In the genomic region with DNA sequence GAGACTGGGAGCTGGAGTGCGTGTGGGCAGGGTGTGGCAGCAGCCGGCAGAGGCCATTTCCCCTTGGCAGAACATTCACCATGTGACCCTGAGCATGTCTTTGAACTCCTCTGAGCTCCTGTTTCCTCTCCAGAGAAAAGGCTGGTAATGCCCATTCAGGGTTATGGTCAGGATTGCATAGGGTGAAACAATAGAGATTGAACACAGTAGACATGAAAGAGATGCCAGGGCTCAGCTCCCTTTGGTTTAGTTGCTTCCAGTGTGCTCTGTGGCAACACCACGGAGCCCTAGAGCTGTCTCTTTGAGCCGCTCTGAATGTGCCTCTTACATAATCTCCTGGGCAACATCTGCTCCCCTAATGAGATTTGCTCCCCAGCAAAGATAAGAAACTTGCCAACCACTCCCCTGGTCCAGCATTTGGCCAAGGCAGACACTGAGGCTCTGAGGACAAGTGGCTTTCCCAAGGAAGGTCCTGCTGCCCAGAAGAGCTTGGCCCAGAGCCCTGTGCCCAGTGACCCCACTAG, we compare ENCODE assay signal across 12 cellular contexts. TPM values are rescaled to one million over a fixed set of nuclear protein-coding genes. Genes with fewer than 3 reads are reported as not detected.
A peak's percentile ranks its signal among the peaks of the same experiment; 100 is the strongest.
DNase-seq lines count a peak whose midpoint lies in the region; ATAC-seq, FAIRE-seq and TF ChIP-seq lines count a peak whose summit lies in the region.
"Had no signal": no experiment of that assay in that cellular context is flagged by ENCODE, and none has a peak within 500 bp of the region (broad histone marks: within the 10 kb centered on the region; RNA-seq: fewer than 3 reads in every experiment).

No MANE protein-coding gene starts in this region.

- H3K27ac ChIP-seq in mucosa of rectum (ENCODE audit: low read depth in 2 of 2, low read length in 2 of 2) = peak overlapping the region; percentile 32 to 38

- no peak overlapping the region for H3K4me3 Mint-ChIP-seq in brain
- H3K4me3 Mint-ChIP-seq: CD8-positive, alpha-beta memory T cell; nephron progenitor cell; T-helper 1 cell treated with Interleukin-12 subunit alpha and Interleukin-12 subunit beta and Interleukin-4 antibody, amounts not matched to agents 30 μg/mL and 1 μg/mL, for 36 hours had no signal

- no peak for TF ChIP-seq POLR2A in GM12892 (IDR thresholded peaks at IDR 0.05; ENCODE audit: low read depth, low read length)

- H3K36me3 ChIP-seq in mucosa of rectum (ENCODE audit: control insufficient read depth in 2 of 2, insufficient read depth in 2 of 2, low read length in 2 of 2) (no peaks in the 10 kb centered on the region), MG63 (no peaks in the 10 kb centered on the region)

- H3K4me1 ChIP-seq in mucosa of rectum (ENCODE audit: control insufficient read depth in 2 of 2, insufficient read depth in 2 of 2, low read length in 2 of 2) = peaks cover 23 to 35% of the 10 kb centered on the region in 2 donors

- H3K9me3 ChIP-seq in mucosa of rectum (ENCODE audit: control insufficient read depth in 2 of 2, low read length in 2 of 2) (peaks cover 2 to 5% of the 10 kb centered on the region in 2 donors), MG63 (no peaks in the 10 kb centered on the region; the same call in 1 of the 2 replicates)

- H3K36me3 Mint-ChIP-seq in brain = no peaks in the 10 kb centered on the region
- H3K36me3 Mint-ChIP-seq: CD8-positive, alpha-beta memory T cell had no signal

- no peak for TF ChIP-seq CTCF in brain (conservative IDR thresholded peaks at IDR 0.05)

- peaks cover 60% of the 10 kb centered on the region for H3K4me1 Mint-ChIP-seq in brain
- H3K4me1 Mint-ChIP-seq: CD8-positive, alpha-beta memory T cell had no signal

- peak overlapping the region in 1 of 2 donors; percentile 8 for H3K9ac ChIP-seq in mucosa of rectum (ENCODE audit: low read depth in 1 of 2, low read length in 2 of 2)

- DNase-seq in EL (peak; percentile 31), MG63 (no peak), GM12892 (ENCODE audit: insufficient read length) (no peak)
- DNase-seq: activated gamma-delta T cell; CD8-positive, alpha-beta memory T cell; NCI-H2171 treated with DMSO at 0.1 percent for 48 hours; nephron progenitor cell had no signal

- H3K27ac Mint-ChIP-seq in brain = peak overlapping the region in 3 of 5 experiments; percentile 59 to 81 (median 79)
- H3K27ac Mint-ChIP-seq: T-helper 1 cell treated with Interleukin-12 subunit alpha and Interleukin-12 subunit beta and Interleukin-4 antibody, amounts not matched to agents 30 μg/mL and 1 μg/mL, for 36 hours had no signal

- H3K9me3 Mint-ChIP-seq in brain = peaks cover 0 to 6% (median 4%) of the 10 kb centered on the region in 5 experiments

- H3K4me3 ChIP-seq in mucosa of rectum (ENCODE audit: low read length in 2 of 2) = no peak overlapping the region
- no peak overlapping the region for H3K4me3 ChIP-seq in MG63

- ATAC-seq in HG03159 (IDR thresholded peaks at IDR 0.05; ENCODE audit: unreplicated experiment) = no peak

- H3K27me3 ChIP-seq in mucosa of rectum (ENCODE audit: control insufficient read depth in 2 of 2, insufficient read depth in 2 of 2, low read length in 2 of 2) (no peaks in the 10 kb centered on the region), MG63 (no peaks in the 10 kb centered on the region)

- no peak for FAIRE-seq in GM12892 (lab: Jason Lieb, UNC)
- FAIRE-seq: H1 had no signal

- peaks cover 8% of the 10 kb centered on the region for H3K27me3 Mint-ChIP-seq in brain

RNA-seq across cellular contexts. Expression of gene IFI27, which starts 4.6 kb away (rescaled TPM):
- polyA plus RNA-seq in brain (ENCODE audit: insufficient read depth, low read depth, low replicate concordance) = 159 TPM
- total RNA-seq in MG63 (2014; rRNA removed; shearing (Covaris generic); ENCODE audit: low replicate concordance) = 57.0 and 109 TPM in 2 replicates
- polyA plus RNA-seq in GM12892 (2012; ENCODE audit: missing spikeins) = 3.1 TPM

RNA-seq across cellular contexts. Expression of gene IFI27L2, which starts 14.3 kb away (rescaled TPM):
- 94.8 TPM for polyA plus RNA-seq in brain (ENCODE audit: insufficient read depth, low read depth, low replicate concordance)
- total RNA-seq in MG63 (2014; rRNA removed; shearing (Covaris generic); ENCODE audit: low replicate concordance) = 21.0 and 62.6 TPM in 2 replicates
- 150 TPM for polyA plus RNA-seq in GM12892 (2012; ENCODE audit: missing spikeins)

RNA-seq across cellular contexts. Expression of gene IFI27L1, which starts 34.0 kb away (rescaled TPM):
- 81.3 TPM for polyA plus RNA-seq in brain (ENCODE audit: insufficient read depth, low read depth, low replicate concordance)
- 1.5 and 16.5 TPM in 2 replicates for total RNA-seq in MG63 (2014; rRNA removed; shearing (Covaris generic); ENCODE audit: low replicate concordance)
- polyA plus RNA-seq in GM12892 (2012; ENCODE audit: missing spikeins) = 25.2 TPM

RNA-seq across cellular contexts. Expression of gene DDX24, which starts 34.1 kb away (rescaled TPM):
- 426 TPM for polyA plus RNA-seq in brain (ENCODE audit: insufficient read depth, low read depth, low replicate concordance)
- total RNA-seq in MG63 (2014; rRNA removed; shearing (Covaris generic); ENCODE audit: low replicate concordance) = 83.6 and 92.6 TPM in 2 replicates
- polyA plus RNA-seq in GM12892 (2012; ENCODE audit: missing spikeins) = 147 TPM

RNA-seq across cellular contexts. Expression of gene PPP4R4, which starts 59.0 kb away (rescaled TPM):
- 1.2 TPM for polyA plus RNA-seq in brain (ENCODE audit: insufficient read depth, low read depth, low replicate concordance)
- 0.23 TPM in 1 of 2 replicates, not detected in the other for total RNA-seq in MG63 (2014; rRNA removed; shearing (Covaris generic); ENCODE audit: low replicate concordance)
- 0.28 TPM for polyA plus RNA-seq in GM12892 (2012; ENCODE audit: missing spikeins)
